In the genomic region with DNA sequence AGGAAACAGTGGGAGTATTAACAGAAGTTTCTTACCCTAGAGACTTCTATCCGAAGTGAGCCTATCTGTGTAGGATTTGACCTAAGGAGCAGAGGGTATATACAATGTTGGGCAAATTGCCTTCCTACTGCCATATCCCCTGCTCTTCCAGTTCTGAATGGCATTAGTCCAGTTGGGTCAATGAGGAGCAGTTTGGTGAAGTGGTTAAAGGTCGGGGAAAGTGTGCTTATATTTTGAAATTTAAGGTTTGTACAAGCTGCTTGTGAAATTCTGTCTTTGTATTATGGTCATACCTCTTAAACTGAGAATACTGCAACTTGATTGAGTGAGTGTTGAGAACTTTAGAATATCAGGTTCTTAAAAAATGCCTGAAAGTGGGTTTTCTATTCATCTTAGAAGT, we compare ENCODE assay signal across 1 cellular context.
TF ChIP-seq lines count a peak whose summit lies in the region.

No MANE protein-coding gene starts in this region.

TF ChIP-seq in WTC11, 78 proteins besides CTCF, POLR2A, EP300 and RAD21 (continued from another document):
- TF ChIP-seq, protein P1, sequence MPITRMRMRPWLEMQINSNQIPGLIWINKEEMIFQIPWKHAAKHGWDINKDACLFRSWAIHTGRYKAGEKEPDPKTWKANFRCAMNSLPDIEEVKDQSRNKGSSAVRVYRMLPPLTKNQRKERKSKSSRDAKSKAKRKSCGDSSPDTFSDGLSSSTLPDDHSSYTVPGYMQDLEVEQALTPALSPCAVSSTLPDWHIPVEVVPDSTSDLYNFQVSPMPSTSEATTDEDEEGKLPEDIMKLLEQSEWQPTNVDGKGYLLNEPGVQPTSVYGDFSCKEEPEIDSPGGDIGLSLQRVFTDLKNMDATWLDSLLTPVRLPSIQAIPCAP (CRISPR knock-in tag; IDR thresholded peaks at IDR 0.05), result no peak
- TF ChIP-seq, protein P2, sequence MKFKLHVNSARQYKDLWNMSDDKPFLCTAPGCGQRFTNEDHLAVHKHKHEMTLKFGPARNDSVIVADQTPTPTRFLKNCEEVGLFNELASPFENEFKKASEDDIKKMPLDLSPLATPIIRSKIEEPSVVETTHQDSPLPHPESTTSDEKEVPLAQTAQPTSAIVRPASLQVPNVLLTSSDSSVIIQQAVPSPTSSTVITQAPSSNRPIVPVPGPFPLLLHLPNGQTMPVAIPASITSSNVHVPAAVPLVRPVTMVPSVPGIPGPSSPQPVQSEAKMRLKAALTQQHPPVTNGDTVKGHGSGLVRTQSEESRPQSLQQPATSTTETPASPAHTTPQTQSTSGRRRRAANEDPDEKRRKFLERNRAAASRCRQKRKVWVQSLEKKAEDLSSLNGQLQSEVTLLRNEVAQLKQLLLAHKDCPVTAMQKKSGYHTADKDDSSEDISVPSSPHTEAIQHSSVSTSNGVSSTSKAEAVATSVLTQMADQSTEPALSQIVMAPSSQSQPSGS (CRISPR knock-in tag; IDR thresholded peaks at IDR 0.05; ENCODE audit: borderline replicate concordance, low read depth), result no peak
- no peak for TF ChIP-seq ZNF138 (CRISPR knock-in tag; conservative IDR thresholded peaks at IDR 0.05)
- no peak for TF ChIP-seq SMAD3 (CRISPR knock-in tag; IDR thresholded peaks at IDR 0.05; ENCODE audit: borderline replicate concordance)
- TF ChIP-seq ETV6 (CRISPR knock-in tag; IDR thresholded peaks at IDR 0.05), result no peak
